ENCODE assay signal across 12 cellular contexts in genomic region chr2:98727369-98727749, GRCh38. TPM values are rescaled to one million over a fixed set of nuclear protein-coding genes. Genes with fewer than 3 reads are reported as not detected.
DNase-seq lines count a peak whose midpoint lies in the region; ATAC-seq and TF ChIP-seq lines count a peak whose summit lies in the region.
"Had no signal": no experiment of that assay in that cellular context is flagged by ENCODE, and none has a peak within 500 bp of the region (broad histone marks: within the 10 kb centered on the region; RNA-seq: fewer than 3 reads in every experiment).

No MANE protein-coding gene starts in this region.

- H3K27ac Mint-ChIP-seq in naive thymus-derived CD8-positive, alpha-beta T cell = peak overlapping the region; percentile 82 to 95 (median 88)
- H3K27ac Mint-ChIP-seq in neural progenitor cell = no peak overlapping the region

- no peak for TF ChIP-seq POLR2A in breast epithelium (IDR thresholded peaks at IDR 0.05)

- POLR2A ChIA-PET in naive thymus-derived CD8-positive, alpha-beta T cell (lab: Charles Lee) = interaction anchor here (1.0 to 16.2 kb wide), 7 partner anchors 9 to 79 kb away, joined by 3 to 360 read pairs (median 9); no protein-coding TSS in a partner anchor

- H3K9me3 Mint-ChIP-seq in naive thymus-derived CD8-positive, alpha-beta T cell = peaks cover 0 to 6% (median 0%) of the 10 kb centered on the region in 9 donors
- peaks cover 2% of the 10 kb centered on the region for H3K9me3 Mint-ChIP-seq in neural progenitor cell

- peaks cover 30 to 69% (median 63%) of the 10 kb centered on the region in 4 donors for H3K4me1 Mint-ChIP-seq in naive thymus-derived CD8-positive, alpha-beta T cell
- H3K4me1 Mint-ChIP-seq in neural progenitor cell = peaks cover 8% of the 10 kb centered on the region

- ATAC-seq in DND-41 (ENCODE audit: insufficient read depth, low read depth) (no peak), GM18498 (IDR thresholded peaks at IDR 0.05; ENCODE audit: unreplicated experiment) (no peak)
- no peak for ATAC-seq in naive thymus-derived CD8-positive, alpha-beta T cell

- H4K20me1 ChIP-seq in BLaER1 treated with 17β-estradiol and CSF1 and Interleukin-3, amounts not matched to agents 10 nM and 100 nM = peaks cover 0 to 79% (median 18%) of the 10 kb centered on the region in 11 experiments; a peak in 12 of 22 replicates
- H4K20me1 ChIP-seq in DND-41 (ENCODE audit: insufficient read depth, low read length) (peaks cover 21% of the 10 kb centered on the region), neural progenitor cell (ENCODE audit: low read depth) (peaks cover 17% of the 10 kb centered on the region)

- peaks cover 0 to 43% (median 27%) of the 10 kb centered on the region in 11 experiments; a peak in 16 of 22 replicates for H3K36me3 ChIP-seq in BLaER1 treated with 17β-estradiol and CSF1 and Interleukin-3, amounts not matched to agents 10 nM and 100 nM
- H3K36me3 ChIP-seq in DND-41 (ENCODE audit: insufficient read depth, low read length) (peaks cover 38% of the 10 kb centered on the region), breast epithelium (no peaks in the 10 kb centered on the region), neural progenitor cell (no peaks in the 10 kb centered on the region), WERI-Rb-1 (no peaks in the 10 kb centered on the region)

- H2AFZ ChIP-seq in DND-41 (ENCODE audit: low read depth, low read length) (no peak overlapping the region), neural progenitor cell (replicated peaks) (no peak overlapping the region)

- TF ChIP-seq CTCF in DND-41 (IDR thresholded peaks at IDR 0.05; ENCODE audit: borderline replicate concordance, extremely low read depth, low read length, poor library complexity, severe bottlenecking) (no peak), breast epithelium (IDR thresholded peaks at IDR 0.05) (no peak), neural progenitor cell (IDR thresholded peaks at IDR 0.05) (no peak), WERI-Rb-1 (IDR thresholded peaks at IDR 0.05; ENCODE audit: low read depth, low read length) (no peak)

- peak overlapping the region in 2 of 10 experiments; percentile 69 to 93; a peak in 3 of 20 replicates for H3K4me3 ChIP-seq in BLaER1 treated with 17β-estradiol and CSF1 and Interleukin-3, amounts not matched to agents 10 nM and 100 nM
- peak overlapping the region in 1 of 2 experiments; percentile 3; a peak in 2 of 4 replicates for H3K4me3 ChIP-seq in DND-41 (ENCODE audit: low read depth in 1 of 2, low read length in 2 of 2)
- no peak overlapping the region for H3K4me3 ChIP-seq in breast epithelium
- no peak overlapping the region for H3K4me3 ChIP-seq in neural progenitor cell
- H3K4me3 ChIP-seq in WERI-Rb-1 (ENCODE audit: low read depth, low read length) = no peak overlapping the region
- H3K4me3 ChIP-seq: tibial artery had no signal

- peaks cover 23 to 44% (median 25%) of the 10 kb centered on the region in 3 donors for H3K36me3 Mint-ChIP-seq in naive thymus-derived CD8-positive, alpha-beta T cell
- peaks cover 3% of the 10 kb centered on the region for H3K36me3 Mint-ChIP-seq in neural progenitor cell

- H3K9ac ChIP-seq in BLaER1 treated with 17β-estradiol and CSF1 and Interleukin-3, amounts not matched to agents 10 nM and 100 nM = peak overlapping the region in 2 of 11 experiments; percentile 94; a peak in 3 of 22 replicates
- peak overlapping the region; percentile 66; the same call in 1 of the 2 replicates for H3K9ac ChIP-seq in DND-41 (ENCODE audit: low read depth, low read length)
- H3K9ac ChIP-seq in neural progenitor cell = no peak overlapping the region

- intact Hi-C loops in breast epithelium (cut with DNase I; ENCODE audit: low total_unique reads) = no loop called here

- peaks cover 12% of the 10 kb centered on the region for H3F3A ChIP-seq in neural progenitor cell (ENCODE audit: low read depth)

- H3K4me3 Mint-ChIP-seq in naive thymus-derived CD8-positive, alpha-beta T cell = peak overlapping the region; percentile 73 to 95 (median 88)
- no peak overlapping the region for H3K4me3 Mint-ChIP-seq in neural progenitor cell

- H3K27me3 ChIP-seq in BLaER1 treated with 17β-estradiol and CSF1 and Interleukin-3, amounts not matched to agents 10 nM and 100 nM = peaks cover 0 to 26% (median 9%) of the 10 kb centered on the region in 11 experiments; a peak in 8 of 22 replicates
- no peaks in the 10 kb centered on the region for H3K27me3 ChIP-seq in DND-41 (ENCODE audit: insufficient read depth, low read length, poor library complexity)
- no peaks in the 10 kb centered on the region for H3K27me3 ChIP-seq in breast epithelium
- peaks cover 51% of the 10 kb centered on the region for H3K27me3 ChIP-seq in neural progenitor cell
- H3K27me3 ChIP-seq in WERI-Rb-1 (ENCODE audit: insufficient read depth, low read depth, severe bottlenecking) = no peaks in the 10 kb centered on the region
- H3K27me3 ChIP-seq: tibial artery had no signal

- H3K27me3 Mint-ChIP-seq in naive thymus-derived CD8-positive, alpha-beta T cell = no peaks in the 10 kb centered on the region
- peaks cover 20% of the 10 kb centered on the region for H3K27me3 Mint-ChIP-seq in neural progenitor cell (ENCODE audit: insufficient read depth, low read depth)

- H3K79me2 ChIP-seq in DND-41 (ENCODE audit: insufficient read depth, low read length) (peaks cover 95% of the 10 kb centered on the region), neural progenitor cell (ENCODE audit: low read depth) (no peaks in the 10 kb centered on the region)

- DNase-seq in DND-41 (no peak), breast epithelium (ENCODE audit: low spot score in 2 of 2) (no peak), neural progenitor cell (ENCODE audit: low spot score) (no peak), WERI-Rb-1 (no peak)
- no peak for DNase-seq in naive thymus-derived CD8-positive, alpha-beta T cell
- DNase-seq: activated effector memory CD4-positive, alpha-beta T cell treated with anti-CD3 and anti-CD28 coated beads, Interleukin-2, amount 50 U/mL, for 16 hours; DMS153; effector CD8-positive, alpha-beta T cell; stimulated activated CD4-positive, alpha-beta T cell treated with anti-CD3 and anti-CD28 coated beads, Interleukin-2, amount 100 ng/mL, for 24 hours; tibial artery had no signal

- H3K4me2 ChIP-seq in BLaER1 treated with 17β-estradiol and CSF1 and Interleukin-3, amounts not matched to agents 10 nM and 100 nM = peak overlapping the region; percentile 61 to 92 (median 79)
- H3K4me2 ChIP-seq in DND-41 (ENCODE audit: insufficient read depth, low read length) (peak overlapping the region; percentile 68), neural progenitor cell (no peak overlapping the region)

- H3K9me3 ChIP-seq in BLaER1 treated with 17β-estradiol and CSF1 and Interleukin-3, amounts not matched to agents 10 nM and 100 nM (replicated peaks in 1 of 11) = peaks cover 0 to 14% (median under 1%) of the 10 kb centered on the region in 11 experiments; a peak in 9 of 22 replicates
- H3K9me3 ChIP-seq in DND-41 (ENCODE audit: insufficient read depth, low read length, severe bottlenecking) (no peaks in the 10 kb centered on the region), breast epithelium (no peaks in the 10 kb centered on the region), neural progenitor cell (ENCODE audit: low read depth) (no peaks in the 10 kb centered on the region), WERI-Rb-1 (ENCODE audit: severe bottlenecking) (no peaks in the 10 kb centered on the region)
- H3K9me3 ChIP-seq: tibial artery had no signal

- H3K27ac ChIP-seq in BLaER1 treated with 17β-estradiol and CSF1 and Interleukin-3, amounts not matched to agents 10 nM and 100 nM = no peak overlapping the region
- H3K27ac ChIP-seq in DND-41 (ENCODE audit: low read length) (peak overlapping the region; percentile 67), breast epithelium (peak overlapping the region; percentile 27 to 30), neural progenitor cell (no peak overlapping the region), WERI-Rb-1 (no peak overlapping the region)

- peaks cover 35 to 62% (median 40%) of the 10 kb centered on the region in 10 experiments for H3K4me1 ChIP-seq in BLaER1 treated with 17β-estradiol and CSF1 and Interleukin-3, amounts not matched to agents 10 nM and 100 nM
- H3K4me1 ChIP-seq in DND-41 (ENCODE audit: insufficient read depth, low read length) (peaks cover 59% of the 10 kb centered on the region), breast epithelium (peaks cover 2 to 5% of the 10 kb centered on the region in 2 donors), neural progenitor cell (peaks cover 4% of the 10 kb centered on the region)

RNA-seq across cellular contexts. Expression of gene MGAT4A, which starts 3.6 kb away (rescaled TPM):
- total RNA-seq in breast epithelium (10 to 100 TPM; 28.6 to 41.1 (median 34.4) TPM), neural progenitor cell (ENCODE audit: low replicate concordance) (6.1 and 8.0 TPM in 2 replicates)
- 100 to 1,000 TPM; 291 to 295 TPM for total RNA-seq in naive thymus-derived CD8-positive, alpha-beta T cell
- 100 to 1,000 TPM; 285 to 350 (median 310) TPM for polyA plus RNA-seq in naive thymus-derived CD8-positive, alpha-beta T cell

Comparison
In these comparisons a context has a peak if more than half of its experiments do, and no peak if none do; other contexts are left out.
1. H3K27ac ChIP-seq: peak in DND-41 (single experiment) and breast epithelium (2 of 2); none in BLaER1 treated with 17β-estradiol and CSF1 and Interleukin-3, amounts not matched to agents 10 nM and 100 nM (0 of 11), neural progenitor cell (single experiment) and WERI-Rb-1 (single experiment).
2. RNA of gene MGAT4A, which starts 3.6 kb away (total RNA-seq): 291 to 295 TPM in naive thymus-derived CD8-positive, alpha-beta T cell; 28.6 to 41.1 TPM in breast epithelium and 6.1 to 8.0 TPM in neural progenitor cell; every median in the first group is over 4 times any median in the second.